1 cellular context compared by ENCODE assay signal in the genomic region with DNA sequence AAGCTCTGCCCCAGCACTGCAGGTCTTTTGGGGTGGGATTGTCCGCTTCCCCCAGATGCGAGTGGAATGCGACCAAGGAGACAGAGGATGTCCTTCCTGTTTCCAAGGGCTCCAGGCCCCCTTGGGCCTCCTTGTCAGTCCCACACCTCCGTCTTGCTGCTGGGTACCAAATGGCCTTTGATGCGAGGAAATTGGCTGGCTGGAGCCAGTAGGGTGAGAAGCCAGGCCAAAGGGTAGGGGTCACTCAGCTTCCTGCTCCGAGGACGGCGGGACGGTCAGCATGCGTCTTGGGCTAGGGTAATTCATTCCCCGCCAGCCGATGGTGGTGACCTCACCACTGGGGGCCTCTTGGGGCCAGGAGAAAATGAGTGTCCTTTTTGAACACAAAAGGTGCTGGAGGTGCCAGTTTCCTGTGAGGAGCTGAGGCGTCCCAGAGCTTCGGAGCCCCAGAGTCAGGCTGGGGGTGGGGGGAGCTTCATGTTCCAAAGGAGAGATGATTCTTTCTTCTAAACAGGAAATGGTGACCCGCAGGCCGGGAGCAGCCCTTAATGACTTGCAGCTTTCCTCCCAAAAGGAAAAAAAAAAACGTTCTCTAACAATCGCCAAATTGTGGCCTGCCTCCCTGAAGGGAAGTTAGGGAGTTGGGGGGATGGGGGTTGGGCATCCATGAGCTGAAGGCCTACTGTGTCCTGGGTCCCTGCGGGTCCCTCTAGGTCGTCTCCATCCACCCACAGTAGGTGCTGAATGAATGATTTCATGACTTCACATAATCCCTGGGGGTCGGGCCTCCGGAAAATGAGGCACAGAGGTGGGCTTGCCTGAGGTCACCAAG.
TF ChIP-seq lines count a peak whose summit lies in the region.

No MANE protein-coding gene starts in this region.

TF ChIP-seq in K562, 482 proteins besides CTCF, POLR2A, EP300 and RAD21 (continued from another document and continues in another):
- TF ChIP-seq DMBX1 (CRISPR knock-in tag; IDR thresholded peaks at IDR 0.05; ENCODE audit: borderline replicate concordance) (peak; percentile 42; the same call in 1 of the 2 replicates), ZNF184 (CRISPR knock-in tag; IDR thresholded peaks at IDR 0.05) (no peak), CTBP1 (IDR thresholded peaks at IDR 0.05; ENCODE audit: borderline replicate concordance) (peak; percentile 5; the same call in 1 of the 2 replicates), ZNF384 (IDR thresholded peaks at IDR 0.05; ENCODE audit: low read depth, low read length) (peak; percentile 93), ZNF76 (CRISPR knock-in tag; IDR thresholded peaks at IDR 0.05; ENCODE audit: borderline replicate concordance) (0 out of 2 replicates have a peak, but pooled peaks have one; percentile 45), ZNF134 (CRISPR knock-in tag; conservative IDR thresholded peaks at IDR 0.05) (0 out of 2 replicates have a peak, but pooled peaks have one; percentile 17), PHF8 (IDR thresholded peaks at IDR 0.05; ENCODE audit: borderline replicate concordance, low read length) (peak; percentile 30; the same call in 1 of the 2 replicates), FOXK2 (conservative IDR thresholded peaks at IDR 0.05 in 1 of 2, IDR thresholded peaks at IDR 0.05 in 1 of 2; ENCODE audit: low read depth in 2 of 2) (no peak), ZNF444 (CRISPR knock-in tag; IDR thresholded peaks at IDR 0.05) (no peak), ZNF668 (CRISPR knock-in tag; IDR thresholded peaks at IDR 0.05) (no peak), GABPA (tag; conservative IDR thresholded peaks at IDR 0.05; ENCODE audit: low read depth) (peak; percentile 73), ZKSCAN1 (IDR thresholded peaks at IDR 0.05; ENCODE audit: low read depth, low read length) (peak; percentile 97), SPI1 (IDR thresholded peaks at IDR 0.05; ENCODE audit: borderline replicate concordance, low read depth, low read length) (peak; percentile 36; the same call in 1 of the 2 replicates), NFRKB (IDR thresholded peaks at IDR 0.05; ENCODE audit: low read depth) (peak; percentile 71; the same call in 1 of the 2 replicates), ARID1B (IDR thresholded peaks at IDR 0.05) (0 out of 2 replicates have a peak, but pooled peaks have one; percentile 20), NEUROD1 (IDR thresholded peaks at IDR 0.05; ENCODE audit: borderline replicate concordance, low read depth, low read length, partially characterized antibody) (peak; percentile 8), NRF1 (conservative IDR thresholded peaks at IDR 0.05 in 1 of 2, IDR thresholded peaks at IDR 0.05 in 1 of 2) (peak in 1 of 2 experiments; percentile 23; a peak in 1 of 4 replicates), ATF7 (IDR thresholded peaks at IDR 0.05) (peak; percentile 79), MAZ (CRISPR knock-in tag; conservative IDR thresholded peaks at IDR 0.05 in 1 of 2, IDR thresholded peaks at IDR 0.05 in 1 of 2) (peak; percentile 40 to 74; a peak in 3 of 4 replicates), BRD9 (IDR thresholded peaks at IDR 0.05; ENCODE audit: low read depth, partially characterized antibody) (peak; percentile 28), ZNF311 (CRISPR knock-in tag; IDR thresholded peaks at IDR 0.05) (peak; percentile 67; the same call in 1 of the 2 replicates), ZBTB7A (IDR thresholded peaks at IDR 0.05; ENCODE audit: borderline replicate concordance, control insufficient read depth, low read depth, low read length) (peak; percentile 58; the same call in 1 of the 2 replicates), JUND (IDR thresholded peaks at IDR 0.05; ENCODE audit: borderline replicate concordance, low read depth, low read length) (peak; percentile 59; the same call in 1 of the 2 replicates), JUND (tag; IDR thresholded peaks at IDR 0.05; ENCODE audit: borderline replicate concordance, low read depth, low read length) (peak; percentile 57; the same call in 2 of the 3 replicates), NFE2 (IDR thresholded peaks at IDR 0.05; ENCODE audit: low read depth) (peak; percentile 74), ERF (CRISPR knock-in tag; IDR thresholded peaks at IDR 0.05) (0 out of 2 replicates have a peak, but pooled peaks have one; percentile 54), RBBP5 (IDR thresholded peaks at IDR 0.05; ENCODE audit: borderline replicate concordance, insufficient read depth, low read length, poor library complexity, severe bottlenecking) (peak; percentile 35), ZKSCAN8 (CRISPR knock-in tag; IDR thresholded peaks at IDR 0.05) (0 out of 2 replicates have a peak, but pooled peaks have one; percentile 53), NR2C2 (CRISPR knock-in tag; IDR thresholded peaks at IDR 0.05) (no peak), NR2C2 (tag; IDR thresholded peaks at IDR 0.05) (peak; percentile 92), TRIM24 (IDR thresholded peaks at IDR 0.05) (no peak; a peak in 1 of 4 replicates), SOX6 (IDR thresholded peaks at IDR 0.05) (0 out of 2 replicates have a peak, but pooled peaks have one; percentile 40), HDAC1 (IDR thresholded peaks at IDR 0.05) (0 out of 4 replicates have a peak, but pooled peaks of 1 of the 2 experiments have one; percentile 2)
- TF ChIP-seq, protein P1, sequence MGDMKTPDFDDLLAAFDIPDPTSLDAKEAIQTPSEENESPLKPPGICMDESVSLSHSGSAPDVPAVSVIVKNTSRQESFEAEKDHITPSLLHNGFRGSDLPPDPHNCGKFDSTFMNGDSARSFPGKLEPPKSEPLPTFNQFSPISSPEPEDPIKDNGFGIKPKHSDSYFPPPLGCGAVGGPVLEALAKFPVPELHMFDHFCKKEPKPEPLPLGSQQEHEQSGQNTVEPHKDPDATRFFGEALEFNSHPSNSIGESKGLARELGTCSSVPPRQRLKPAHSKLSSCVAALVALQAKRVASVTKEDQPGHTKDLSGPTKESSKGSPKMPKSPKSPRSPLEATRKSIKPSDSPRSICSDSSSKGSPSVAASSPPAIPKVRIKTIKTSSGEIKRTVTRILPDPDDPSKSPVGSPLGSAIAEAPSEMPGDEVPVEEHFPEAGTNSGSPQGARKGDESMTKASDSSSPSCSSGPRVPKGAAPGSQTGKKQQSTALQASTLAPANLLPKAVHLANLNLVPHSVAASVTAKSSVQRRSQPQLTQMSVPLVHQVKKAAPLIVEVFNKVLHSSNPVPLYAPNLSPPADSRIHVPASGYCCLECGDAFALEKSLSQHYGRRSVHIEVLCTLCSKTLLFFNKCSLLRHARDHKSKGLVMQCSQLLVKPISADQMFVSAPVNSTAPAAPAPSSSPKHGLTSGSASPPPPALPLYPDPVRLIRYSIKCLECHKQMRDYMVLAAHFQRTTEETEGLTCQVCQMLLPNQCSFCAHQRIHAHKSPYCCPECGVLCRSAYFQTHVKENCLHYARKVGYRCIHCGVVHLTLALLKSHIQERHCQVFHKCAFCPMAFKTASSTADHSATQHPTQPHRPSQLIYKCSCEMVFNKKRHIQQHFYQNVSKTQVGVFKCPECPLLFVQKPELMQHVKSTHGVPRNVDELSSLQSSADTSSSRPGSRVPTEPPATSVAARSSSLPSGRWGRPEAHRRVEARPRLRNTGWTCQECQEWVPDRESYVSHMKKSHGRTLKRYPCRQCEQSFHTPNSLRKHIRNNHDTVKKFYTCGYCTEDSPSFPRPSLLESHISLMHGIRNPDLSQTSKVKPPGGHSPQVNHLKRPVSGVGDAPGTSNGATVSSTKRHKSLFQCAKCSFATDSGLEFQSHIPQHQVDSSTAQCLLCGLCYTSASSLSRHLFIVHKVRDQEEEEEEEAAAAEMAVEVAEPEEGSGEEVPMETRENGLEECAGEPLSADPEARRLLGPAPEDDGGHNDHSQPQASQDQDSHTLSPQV (IDR thresholded peaks at IDR 0.05), result peak; percentile 93
- TF ChIP-seq, protein P2, sequence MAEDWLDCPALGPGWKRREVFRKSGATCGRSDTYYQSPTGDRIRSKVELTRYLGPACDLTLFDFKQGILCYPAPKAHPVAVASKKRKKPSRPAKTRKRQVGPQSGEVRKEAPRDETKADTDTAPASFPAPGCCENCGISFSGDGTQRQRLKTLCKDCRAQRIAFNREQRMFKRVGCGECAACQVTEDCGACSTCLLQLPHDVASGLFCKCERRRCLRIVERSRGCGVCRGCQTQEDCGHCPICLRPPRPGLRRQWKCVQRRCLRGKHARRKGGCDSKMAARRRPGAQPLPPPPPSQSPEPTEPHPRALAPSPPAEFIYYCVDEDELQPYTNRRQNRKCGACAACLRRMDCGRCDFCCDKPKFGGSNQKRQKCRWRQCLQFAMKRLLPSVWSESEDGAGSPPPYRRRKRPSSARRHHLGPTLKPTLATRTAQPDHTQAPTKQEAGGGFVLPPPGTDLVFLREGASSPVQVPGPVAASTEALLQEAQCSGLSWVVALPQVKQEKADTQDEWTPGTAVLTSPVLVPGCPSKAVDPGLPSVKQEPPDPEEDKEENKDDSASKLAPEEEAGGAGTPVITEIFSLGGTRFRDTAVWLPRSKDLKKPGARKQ (CRISPR knock-in tag; IDR thresholded peaks at IDR 0.05), result no peak
- TF ChIP-seq, protein P3, sequence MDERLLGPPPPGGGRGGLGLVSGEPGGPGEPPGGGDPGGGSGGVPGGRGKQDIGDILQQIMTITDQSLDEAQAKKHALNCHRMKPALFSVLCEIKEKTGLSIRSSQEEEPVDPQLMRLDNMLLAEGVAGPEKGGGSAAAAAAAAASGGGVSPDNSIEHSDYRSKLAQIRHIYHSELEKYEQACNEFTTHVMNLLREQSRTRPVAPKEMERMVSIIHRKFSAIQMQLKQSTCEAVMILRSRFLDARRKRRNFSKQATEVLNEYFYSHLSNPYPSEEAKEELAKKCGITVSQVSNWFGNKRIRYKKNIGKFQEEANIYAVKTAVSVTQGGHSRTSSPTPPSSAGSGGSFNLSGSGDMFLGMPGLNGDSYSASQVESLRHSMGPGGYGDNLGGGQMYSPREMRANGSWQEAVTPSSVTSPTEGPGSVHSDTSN (CRISPR knock-in tag; IDR thresholded peaks at IDR 0.05; ENCODE audit: low read depth), result no peak
- TF ChIP-seq, protein P3 (tag; conservative IDR thresholded peaks at IDR 0.05; ENCODE audit: low read depth), result 0 out of 2 replicates have a peak, but pooled peaks have one; percentile 10
- TF ChIP-seq, protein P4, sequence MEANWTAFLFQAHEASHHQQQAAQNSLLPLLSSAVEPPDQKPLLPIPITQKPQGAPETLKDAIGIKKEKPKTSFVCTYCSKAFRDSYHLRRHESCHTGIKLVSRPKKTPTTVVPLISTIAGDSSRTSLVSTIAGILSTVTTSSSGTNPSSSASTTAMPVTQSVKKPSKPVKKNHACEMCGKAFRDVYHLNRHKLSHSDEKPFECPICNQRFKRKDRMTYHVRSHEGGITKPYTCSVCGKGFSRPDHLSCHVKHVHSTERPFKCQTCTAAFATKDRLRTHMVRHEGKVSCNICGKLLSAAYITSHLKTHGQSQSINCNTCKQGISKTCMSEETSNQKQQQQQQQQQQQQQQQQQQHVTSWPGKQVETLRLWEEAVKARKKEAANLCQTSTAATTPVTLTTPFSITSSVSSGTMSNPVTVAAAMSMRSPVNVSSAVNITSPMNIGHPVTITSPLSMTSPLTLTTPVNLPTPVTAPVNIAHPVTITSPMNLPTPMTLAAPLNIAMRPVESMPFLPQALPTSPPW (CRISPR knock-in tag; IDR thresholded peaks at IDR 0.05), result peak; percentile 53
- TF ChIP-seq, protein P5, sequence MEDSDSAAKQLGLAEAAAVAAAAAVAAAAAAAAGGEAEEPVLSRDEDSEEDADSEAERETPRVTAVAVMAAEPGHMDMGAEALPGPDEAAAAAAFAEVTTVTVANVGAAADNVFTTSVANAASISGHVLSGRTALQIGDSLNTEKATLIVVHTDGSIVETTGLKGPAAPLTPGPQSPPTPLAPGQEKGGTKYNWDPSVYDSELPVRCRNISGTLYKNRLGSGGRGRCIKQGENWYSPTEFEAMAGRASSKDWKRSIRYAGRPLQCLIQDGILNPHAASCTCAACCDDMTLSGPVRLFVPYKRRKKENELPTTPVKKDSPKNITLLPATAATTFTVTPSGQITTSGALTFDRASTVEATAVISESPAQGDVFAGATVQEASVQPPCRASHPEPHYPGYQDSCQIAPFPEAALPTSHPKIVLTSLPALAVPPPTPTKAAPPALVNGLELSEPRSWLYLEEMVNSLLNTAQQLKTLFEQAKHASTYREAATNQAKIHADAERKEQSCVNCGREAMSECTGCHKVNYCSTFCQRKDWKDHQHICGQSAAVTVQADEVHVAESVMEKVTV (CRISPR knock-in tag; IDR thresholded peaks at IDR 0.05), result no peak
- TF ChIP-seq, protein P6, sequence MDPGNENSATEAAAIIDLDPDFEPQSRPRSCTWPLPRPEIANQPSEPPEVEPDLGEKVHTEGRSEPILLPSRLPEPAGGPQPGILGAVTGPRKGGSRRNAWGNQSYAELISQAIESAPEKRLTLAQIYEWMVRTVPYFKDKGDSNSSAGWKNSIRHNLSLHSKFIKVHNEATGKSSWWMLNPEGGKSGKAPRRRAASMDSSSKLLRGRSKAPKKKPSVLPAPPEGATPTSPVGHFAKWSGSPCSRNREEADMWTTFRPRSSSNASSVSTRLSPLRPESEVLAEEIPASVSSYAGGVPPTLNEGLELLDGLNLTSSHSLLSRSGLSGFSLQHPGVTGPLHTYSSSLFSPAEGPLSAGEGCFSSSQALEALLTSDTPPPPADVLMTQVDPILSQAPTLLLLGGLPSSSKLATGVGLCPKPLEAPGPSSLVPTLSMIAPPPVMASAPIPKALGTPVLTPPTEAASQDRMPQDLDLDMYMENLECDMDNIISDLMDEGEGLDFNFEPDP (CRISPR knock-in tag; IDR thresholded peaks at IDR 0.05), result 0 out of 2 replicates have a peak, but pooled peaks have one; percentile 13
- TF ChIP-seq, protein P7, sequence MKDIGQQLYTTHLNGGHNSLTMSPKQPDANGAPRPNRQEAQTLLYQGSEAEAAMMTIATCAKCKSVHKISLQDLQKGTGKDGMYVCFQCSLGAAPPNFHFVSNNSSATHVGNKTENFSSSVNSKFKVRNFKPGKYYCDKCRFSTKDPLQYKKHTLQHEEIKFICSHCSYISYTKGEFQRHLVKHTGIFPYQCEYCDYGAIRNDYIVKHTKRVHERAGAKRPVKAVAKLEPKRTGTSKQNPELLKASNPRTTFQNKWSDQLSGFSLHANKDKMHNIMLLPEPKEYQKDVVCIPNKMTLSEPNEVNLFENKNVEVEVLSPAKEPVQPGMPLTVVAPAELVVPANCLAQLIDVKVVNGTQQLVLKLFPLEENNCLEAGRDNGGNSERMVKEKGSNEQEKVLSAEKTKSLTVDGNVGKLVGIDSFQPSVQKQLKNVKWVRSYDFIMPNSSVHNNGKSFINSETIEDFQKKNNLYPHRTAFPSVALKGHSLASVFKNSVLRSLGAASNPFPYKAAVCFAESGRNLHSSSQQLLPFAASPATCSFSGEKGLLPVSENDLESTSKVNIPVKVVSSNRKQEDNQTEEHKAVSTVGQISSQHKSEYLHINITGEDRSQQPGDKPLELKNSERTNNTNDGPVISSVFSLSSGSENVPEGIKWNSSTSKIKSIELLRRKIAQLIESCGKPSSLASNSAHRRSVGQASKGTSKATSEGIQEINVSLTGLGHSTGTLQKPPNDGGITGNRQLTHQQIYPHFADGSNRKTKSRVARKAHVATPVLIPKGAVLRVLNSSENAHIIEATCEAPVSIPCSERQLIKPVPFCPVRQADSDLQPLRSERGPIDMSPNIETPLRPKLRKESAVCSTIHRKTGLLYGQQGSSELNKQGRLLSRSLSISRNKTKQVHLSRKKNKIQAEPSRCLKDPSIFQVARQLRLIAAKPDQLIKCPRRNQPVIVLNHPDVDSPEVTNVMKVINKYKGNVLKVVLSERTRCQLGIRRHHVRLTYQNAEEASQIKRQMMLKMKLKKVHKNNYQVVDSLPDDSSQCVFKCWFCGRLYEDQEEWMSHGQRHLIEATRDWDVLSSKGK (CRISPR knock-in tag; IDR thresholded peaks at IDR 0.05), result no peak
